29 cellular contexts compared by ENCODE assay signal in genomic region chr1:91944087-91944486, GRCh38. TPM values are rescaled to one million over a fixed set of nuclear protein-coding genes. Genes with fewer than 3 reads are reported as not detected.
"Had no signal": no experiment of that assay in that cellular context is flagged by ENCODE, and none has a peak within 500 bp of the region (broad histone marks: within the 10 kb centered on the region; RNA-seq: fewer than 3 reads in every experiment).

No MANE protein-coding gene starts in this region.

- H3K4me2 ChIP-seq: neural progenitor cell had no signal

- H3K27ac Mint-ChIP-seq: activated CD4-positive, alpha-beta T cell treated with anti-CD3 and anti-CD28 coated beads, Interleukin-2, amount 10 ng/mL, durations not matched to agents 7 days and 5 days; activated naive CD8-positive, alpha-beta T cell; effector memory CD8-positive, alpha-beta T cell; naive thymus-derived CD4-positive, alpha-beta T cell; neural progenitor cell; T-cell had no signal

- ATAC-seq: activated CD4-positive, CD25-positive, alpha-beta regulatory T cell treated with anti-CD3 and anti-CD28 coated beads, Interleukin-2, amount 50 U/mL, for 24 hours; body of pancreas; effector memory CD8-positive, alpha-beta T cell; left ventricle myocardium superior; naive thymus-derived CD4-positive, alpha-beta T cell; T-cell had no signal

- H3K4me3 ChIP-seq: body of pancreas, neural progenitor cell, prostate gland, right atrium auricular region, thyroid gland had no signal

- H3K4me3 Mint-ChIP-seq: activated CD4-positive, alpha-beta T cell treated with anti-CD3 and anti-CD28 coated beads, Interleukin-2, amount 10 ng/mL, durations not matched to agents 7 days and 5 days; activated naive CD8-positive, alpha-beta T cell; effector memory CD8-positive, alpha-beta T cell; naive thymus-derived CD4-positive, alpha-beta T cell; neural progenitor cell; T-cell had no signal

- H3K27ac ChIP-seq: body of pancreas, epithelial cell of prostate, neural progenitor cell, prostate gland, right atrium auricular region, thyroid gland had no signal

- H3K27me3 ChIP-seq: body of pancreas, neural progenitor cell, right atrium auricular region, thyroid gland had no signal

- H3K9ac ChIP-seq: neural progenitor cell had no signal

- H2AFZ ChIP-seq: neural progenitor cell had no signal

- H3K4me1 ChIP-seq: body of pancreas, neural progenitor cell, prostate gland, right atrium auricular region, thyroid gland had no signal

- H3K36me3 Mint-ChIP-seq: activated naive CD8-positive, alpha-beta T cell; neural progenitor cell; T-cell had no signal

- H3K36me3 ChIP-seq: neural progenitor cell, prostate gland, right atrium auricular region, thyroid gland had no signal

- H3K27me3 Mint-ChIP-seq: activated CD4-positive, alpha-beta T cell treated with anti-CD3 and anti-CD28 coated beads, Interleukin-2, amount 10 ng/mL, durations not matched to agents 7 days and 5 days; activated naive CD8-positive, alpha-beta T cell; effector memory CD8-positive, alpha-beta T cell; naive thymus-derived CD4-positive, alpha-beta T cell; T-cell had no signal

- H3K9me3 ChIP-seq: body of pancreas, prostate gland, right atrium auricular region, thyroid gland had no signal

- DNase-seq: activated CD4-positive, alpha-beta T cell treated with anti-CD3 and anti-CD28 coated beads, Interleukin-2, amount 10 ng/mL, durations not matched to agents 7 days and 5 days; activated CD8-positive, alpha-beta memory T cell treated with anti-CD3 and anti-CD28 coated beads, Interleukin-2, amount 50 U/mL, for 4 hours; amygdala; body of pancreas; caudate nucleus; effector memory CD8-positive, alpha-beta T cell; foreskin melanocyte; glutamatergic neuron; hypothalamus; kidney glomerular epithelial cell; left ventricle myocardium superior; naive thymus-derived CD4-positive, alpha-beta T cell; stimulated activated CD4-positive, alpha-beta T cell treated with anti-CD3 and anti-CD28 coated beads, Interleukin-12 subunit alpha, Interleukin-12 subunit beta, amount 100 ng/mL, for 4 hours; stimulated activated CD4-positive, alpha-beta T cell treated with anti-CD3 and anti-CD28 coated beads, Interleukin-1b, Interleukin-23, amount 100 ng/mL, for 48 hours; stimulated activated CD8-positive, alpha-beta memory T cell treated with anti-CD3 and anti-CD28 coated beads, Interleukin-4, amount 100 ng/mL, for 48 hours; stimulated activated naive CD4-positive, alpha-beta T cell; T-cell; T1000; thyroid gland had no signal

RNA-seq across cellular contexts. Expression of gene BRDT, which starts 5.1 kb away (rescaled TPM):
- total RNA-seq: activated CD4-positive, alpha-beta T cell treated with anti-CD3 and anti-CD28 coated beads, Interleukin-2, amount 10 ng/mL, durations not matched to agents 7 days and 5 days; body of pancreas; dermis microvascular lymphatic vessel endothelial cell; left ventricle myocardium superior; mucosa of gallbladder; naive thymus-derived CD4-positive, alpha-beta T cell; osteocyte; right atrium auricular region; T-cell; urinary bladder had no signal
- polyA plus RNA-seq: naive thymus-derived CD4-positive, alpha-beta T cell; urinary bladder had no signal
